ENCODE assay signal across 8 cellular contexts in the genomic region with DNA sequence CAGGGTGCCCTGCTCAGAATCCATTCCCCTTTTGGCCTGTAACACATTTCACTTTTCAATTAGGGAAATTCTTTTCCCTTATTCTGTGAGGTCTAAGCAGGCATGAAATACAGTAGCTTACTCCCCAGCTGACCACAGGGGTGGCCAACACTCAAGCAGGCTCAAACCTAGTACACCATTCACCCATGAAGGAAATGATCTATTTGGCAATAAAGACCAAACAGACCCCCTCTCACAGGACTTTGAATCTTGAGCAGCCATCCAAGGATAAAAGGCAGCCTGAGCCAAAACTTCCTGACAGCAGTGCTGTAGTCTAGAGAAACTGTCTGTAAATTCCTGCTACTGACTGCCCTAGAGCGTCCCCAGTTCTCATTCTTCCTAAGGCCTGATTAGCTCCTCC.
"Had no signal": no experiment of that assay in that cellular context is flagged by ENCODE, and none has a peak within 500 bp of the region (broad histone marks: within the 10 kb centered on the region; RNA-seq: fewer than 3 reads in every experiment).

No MANE protein-coding gene starts in this region.

- FAIRE-seq: G401.6, GM12878, GM12891, GM12892, GM18507, GM19239 had no signal

- DNase-seq: GDM1, GF-D8 had no signal

- H3K4me3 ChIP-seq: GM12878 had no signal

- ATAC-seq: GM12878 had no signal
